Comparison of ENCODE assay signal across 11 cellular contexts in genomic region chr13:62185631-62186256, GRCh38.
"Had no signal": no experiment of that assay in that cellular context is flagged by ENCODE, and none has a peak within 500 bp of the region (broad histone marks: within the 10 kb centered on the region; RNA-seq: fewer than 3 reads in every experiment).

No MANE protein-coding gene starts in this region.

- DNase-seq: activated CD4-positive, alpha-beta T cell treated with anti-CD3 and anti-CD28 coated beads for 1 hour; activated CD4-positive, alpha-beta T cell treated with anti-CD3 and anti-CD28 coated beads, Interleukin-2, amount 50 U/mL, for 48 hours; activated CD8-positive, alpha-beta memory T cell treated with anti-CD3 and anti-CD28 coated beads, Interleukin-2, amount 10 ng/mL, durations not matched to agents 7 days and 5 days; activated effector memory CD4-positive, alpha-beta T cell treated with Interleukin-2 at 50 U/mL for 16 hours; activated T-cell treated with anti-CD3 and anti-CD28 coated beads, Interleukin-2, amount 50 U/mL, for 24 hours; amniotic stem cell; kidney glomerular epithelial cell; retina; stimulated activated CD4-positive, alpha-beta T cell treated with anti-CD3 and anti-CD28 coated beads, Interleukin-15, amount 100 ng/mL, for 24 hours; stimulated activated CD4-positive, alpha-beta T cell treated with anti-CD3 and anti-CD28 coated beads, Interleukin-4, amount 100 ng/mL, for 24 hours; stimulated activated naive CD8-positive, alpha-beta T cell treated with anti-CD3 and anti-CD28 coated beads, Interleukin-15, amount 100 ng/mL, for 72 hours had no signal
